ENCODE assay signal across 8 cellular contexts in the genomic region with DNA sequence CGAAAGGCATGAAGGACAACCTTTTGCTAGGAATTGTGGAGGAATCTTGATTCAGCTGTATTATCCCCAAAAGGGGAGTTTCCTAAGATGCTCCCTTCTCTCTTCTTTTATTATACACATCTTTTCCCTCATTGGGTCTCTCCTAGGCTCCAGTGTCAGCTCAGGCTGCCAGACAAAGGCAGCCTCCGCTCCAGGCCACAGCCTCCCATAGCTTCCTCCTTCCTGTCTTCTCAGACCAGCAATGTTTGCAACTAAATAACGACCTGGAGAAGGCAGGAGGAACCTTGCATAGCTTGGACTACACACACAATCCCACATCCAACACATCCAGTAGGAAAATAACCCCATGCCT. TPM values are rescaled to one million over a fixed set of nuclear protein-coding genes. Genes with fewer than 3 reads are reported as not detected.
DNase-seq lines count a peak whose midpoint lies in the region; ATAC-seq, FAIRE-seq and TF ChIP-seq lines count a peak whose summit lies in the region.

No MANE protein-coding gene starts in this region.

- peak overlapping the region; percentile 90 to 98 (median 96) for H3K27ac Mint-ChIP-seq in IgD-negative memory B cell

- no peaks in the 10 kb centered on the region for H3K79me2 ChIP-seq in K562 (ENCODE audit: control insufficient read depth, insufficient read depth, low read length)

- no peak for TF ChIP-seq POLR2A in K562 (conservative IDR thresholded peaks at IDR 0.05)

- peak overlapping the region; percentile 44 for H3K4me3 ChIP-seq in K562
- peak overlapping the region; percentile 70 for H3K4me3 ChIP-seq in mononuclear cell (ENCODE audit: low read length)

- TSS peak; percentile 98 for BruUV-seq in K562 (replicated peaks; lab: Mats Ljungman, UMichigan)

- H3K36me3 ChIP-seq in K562 (ENCODE audit: control insufficient read depth, insufficient read depth, low read length) = no peaks in the 10 kb centered on the region

- intact Hi-C loops in K562 (cut with micrococcal nuclease) = loop anchor here (2.0 to 5.0 kb wide), 2 partner anchors 23 to 99 kb away; no protein-coding TSS in a partner anchor

- POLR2A ChIA-PET in K562 (lab: Yijun Ruan, JAX) = interaction anchor here (0.6 to 1.8 kb wide), 11 partner anchors 9 to 75 kb away, joined by 3 to 13 read pairs (median 4); partner anchors contain the start of gene KAZALD1

- H3K4me2 ChIP-seq in K562 (ENCODE audit: insufficient read depth, low read length) = peak overlapping the region; percentile 87

- WGBS in K562 (ENCODE audit: insufficient coverage, low coverage, missing lambda C conversion rate) = 20% methylated on average over 3 of the region's 3 CpGs

- H3K27ac ChIP-seq in K562 (ENCODE audit: extremely low read depth, low read depth, low read length) = peak overlapping the region; percentile 80

- no peaks in the 10 kb centered on the region for H3K9me3 Mint-ChIP-seq in IgD-negative memory B cell

- in situ Hi-C loops in K562 (cut with MboI) = no loop called here

- no peaks in the 10 kb centered on the region for H3K9me3 ChIP-seq in K562 (replicated peaks; ENCODE audit: control insufficient read depth, insufficient read depth, low read depth, low read length)
- no peaks in the 10 kb centered on the region for H3K9me3 ChIP-seq in mononuclear cell (ENCODE audit: low read depth, low read length)

- peak; percentile 51 for FAIRE-seq in K562 (lab: Jason Lieb, UNC)

- peak overlapping the region; percentile 97 to 100 (median 98) for H3K4me3 Mint-ChIP-seq in IgD-negative memory B cell

- peaks cover 10% of the 10 kb centered on the region for H3K27me3 Mint-ChIP-seq in IgD-negative memory B cell

- no peaks in the 10 kb centered on the region for H3K36me3 Mint-ChIP-seq in IgD-negative memory B cell

- H3K4me1 ChIP-seq in K562 (replicated peaks in 1 of 2; ENCODE audit: control insufficient read depth in 2 of 2, insufficient read depth in 2 of 2, low read length in 2 of 2) (peaks cover 13 to 26% of the 10 kb centered on the region in 2 experiments), mononuclear cell (ENCODE audit: insufficient read depth, low read length) (peaks cover 24% of the 10 kb centered on the region)

- peaks cover 11 to 17% (median 16%) of the 10 kb centered on the region in 3 donors for H3K4me1 Mint-ChIP-seq in IgD-negative memory B cell

- CTCF ChIA-PET in K562 (lab: Yijun Ruan, JAX; ENCODE audit: low intra/inter-chr PET ratio) = interaction anchor here (3.3 to 3.7 kb wide), 2 partner anchors 17 to 23 kb away, joined by 12 to 37 read pairs; no protein-coding TSS in a partner anchor

- no peaks in the 10 kb centered on the region for H3K9me1 ChIP-seq in K562 (ENCODE audit: control insufficient read depth, insufficient read depth, low read length)

- no peaks in the 10 kb centered on the region for H4K20me1 ChIP-seq in K562 (replicated peaks; ENCODE audit: control insufficient read depth, insufficient read depth, low read length)

- ATAC-seq in K562 = peak; percentile 8; the same call in 1 of the 3 replicates
- ATAC-seq in GM21360 (IDR thresholded peaks at IDR 0.05; ENCODE audit: unreplicated experiment) = no peak

- no peak for TF ChIP-seq CTCF in K562 (IDR thresholded peaks at IDR 0.05 in 2 of 3, conservative IDR thresholded peaks at IDR 0.05 in 1 of 3; ENCODE audit: insufficient read depth in 2 of 3, low read depth in 1 of 3, low read length in 3 of 3)

- peak overlapping the region; percentile 94 for H2AFZ ChIP-seq in K562 (ENCODE audit: low read depth, low read length)

- no peak for TF ChIP-seq EP300 in K562 (IDR thresholded peaks at IDR 0.05; ENCODE audit: low read length)

- H3K27me3 ChIP-seq in K562 (ENCODE audit: control insufficient read depth in 2 of 2, insufficient read depth in 2 of 2, low read length in 2 of 2) (no peaks in the 10 kb centered on the region), mononuclear cell (ENCODE audit: insufficient read depth, low read length) (peaks cover 27% of the 10 kb centered on the region)

- peak overlapping the region; percentile 78 to 95 for H3K9ac ChIP-seq in K562 (ENCODE audit: insufficient read depth in 1 of 2, low read depth in 2 of 2, low read length in 2 of 2)

- TF ChIP-seq RAD21 in K562 (CRISPR knock-in tag; conservative IDR thresholded peaks at IDR 0.05 in 1 of 2, IDR thresholded peaks at IDR 0.05 in 1 of 2) = no peak

- DNase-seq in AG20443 (ENCODE audit: low spot score) (peak; percentile 28), K562 (ENCODE audit: extremely low read depth in 1 of 4, low spot score in 3 of 4) (no peak), GM19238 (ENCODE audit: insufficient read length, low spot score) (no peak), foreskin melanocyte (no peak)
- DNase-seq in NK-92 treated with Interleukin-12 subunit alpha and Interleukin-12 subunit beta, amount 100 ng/mL, for 24 hours (lab: John Stamatoyannopoulos, UW) = no peak

RNA-seq across cellular contexts. Expression of gene SFXN3, which starts 12.3 kb away (rescaled TPM):
- polyA plus RNA-seq in IgD-negative memory B cell = 7.4 TPM
- 6.0 and 9.2 TPM in 2 replicates for total RNA-seq in K562 (2011; cell fraction: chromatin; rRNA removed; ENCODE audit: low replicate concordance)
- 3.8 and 5.2 TPM in 2 replicates for total RNA-seq in K562 (2011; cell fraction: nucleolus; rRNA removed)
- 3.7 and 5.1 TPM in 2 replicates for total RNA-seq in K562 (2011; cell fraction: nucleoplasm; rRNA removed)
- total RNA-seq in K562 (2014; rRNA removed) = 1.00 and 2.2 TPM in 2 replicates
- 0.64 and 0.69 TPM in 2 replicates for total RNA-seq in K562 (2014; rRNA removed; fragmentation: Illumina TruSeq; extraction: Trizol)
- 0.58 and 0.68 TPM in 2 replicates for total RNA-seq in K562 (2015; rRNA removed; fragmentation: Illumina TruSeq; extraction: Trizol)
- total RNA-seq in K562 (2021) = 1.4 and 1.8 TPM in 2 replicates
- 4.6 and 8.1 TPM in 2 replicates for polyA plus RNA-seq in K562 (2011; rRNA removed)
- 5.6 and 7.0 TPM in 2 replicates for polyA plus RNA-seq in K562 (2011; cell fraction: cytosol; rRNA removed)
- 15.8 and 21.0 TPM in 2 replicates for polyA plus RNA-seq in K562 (2011; cell fraction: nucleus; rRNA removed)
- polyA plus RNA-seq in K562 (2012) = 1.6 and 3.3 TPM in 2 replicates
- 1.5 and 1.6 TPM in 2 replicates for polyA plus RNA-seq in K562 (2014; fragmentation: Illumina TruSeq; extraction: Trizol)
- polyA plus RNA-seq in K562 (2014; fragmentation: Nextera tagmentation; extraction: Ambion mirVana) = under 1 TPM; 0.24 to 0.31 TPM
- polyA plus RNA-seq in K562 (2014; rRNA removed) = 0.86 and 0.96 TPM in 2 replicates
- polyA minus RNA-seq in K562 (2011; rRNA and poly(A)+ RNA removed) = 5.0 and 5.6 TPM in 2 replicates
- 2.5 and 5.0 TPM in 2 replicates for polyA minus RNA-seq in K562 (2011; cell fraction: cytosol; rRNA and poly(A)+ RNA removed)
- polyA minus RNA-seq in K562 (2011; cell fraction: nucleus; rRNA and poly(A)+ RNA removed) = 3.4 and 5.2 TPM in 2 replicates
- total RNA-seq in mononuclear cell = 28.4 TPM

RNA-seq across cellular contexts. Expression of gene PDZD7, which starts 12.4 kb away (rescaled TPM):
- polyA plus RNA-seq in IgD-negative memory B cell (not detected), K562 (2011; rRNA removed) (0.24 and 0.28 TPM in 2 replicates), K562 (2014; fragmentation: Illumina TruSeq; extraction: Trizol) (0.04 TPM in 1 of 2 replicates, not detected in the other), K562 (2014; fragmentation: Nextera tagmentation; extraction: Ambion mirVana) (not detected), K562 (2014; rRNA removed) (0.04 and 0.07 TPM in 2 replicates)
- total RNA-seq in K562 (2011; cell fraction: chromatin; rRNA removed; ENCODE audit: low replicate concordance) = 0.69 TPM in 1 of 2 replicates, not detected in the other
- total RNA-seq in K562 (2011; cell fraction: nucleolus; rRNA removed) = 0.79 and 0.83 TPM in 2 replicates
- 0.44 and 0.46 TPM in 2 replicates for total RNA-seq in K562 (2011; cell fraction: nucleoplasm; rRNA removed)
- total RNA-seq in K562 (2014; rRNA removed) (0.16 and 0.23 TPM in 2 replicates), K562 (2014; rRNA removed; fragmentation: Illumina TruSeq; extraction: Trizol) (0.04 TPM in 1 of 2 replicates, not detected in the other), K562 (2015; rRNA removed; fragmentation: Illumina TruSeq; extraction: Trizol) (0.04 and 0.07 TPM in 2 replicates), K562 (2021) (0.09 and 0.29 TPM in 2 replicates), mononuclear cell (0.21 TPM)
- 0.15 and 0.57 TPM in 2 replicates for polyA plus RNA-seq in K562 (2011; cell fraction: cytosol; rRNA removed)
- 0.62 and 0.97 TPM in 2 replicates for polyA plus RNA-seq in K562 (2011; cell fraction: nucleus; rRNA removed)
- polyA plus RNA-seq in K562 (2012) = 0.09 and 0.54 TPM in 2 replicates
- 0.14 TPM in 1 of 2 replicates, not detected in the other for polyA minus RNA-seq in K562 (2011; rRNA and poly(A)+ RNA removed)
- 0.38 TPM in 1 of 2 replicates, not detected in the other for polyA minus RNA-seq in K562 (2011; cell fraction: cytosol; rRNA and poly(A)+ RNA removed)
- 0.44 and 0.67 TPM in 2 replicates for polyA minus RNA-seq in K562 (2011; cell fraction: nucleus; rRNA and poly(A)+ RNA removed)

RNA-seq across cellular contexts. Expression of gene KAZALD1, which starts 18.5 kb away (rescaled TPM):
- polyA plus RNA-seq in IgD-negative memory B cell (not detected), K562 (2011; rRNA removed) (4.9 and 5.7 TPM in 2 replicates), K562 (2014; fragmentation: Illumina TruSeq; extraction: Trizol) (2.8 and 5.2 TPM in 2 replicates), K562 (2014; fragmentation: Nextera tagmentation; extraction: Ambion mirVana) (under 1 TPM; 0.15 to 0.31 TPM), K562 (2014; rRNA removed) (8.9 and 10.0 TPM in 2 replicates)
- total RNA-seq in K562 (2011; cell fraction: chromatin; rRNA removed; ENCODE audit: low replicate concordance) = 4.6 and 10.2 TPM in 2 replicates
- 12.9 and 13.0 TPM in 2 replicates for total RNA-seq in K562 (2011; cell fraction: nucleolus; rRNA removed)
- total RNA-seq in K562 (2011; cell fraction: nucleoplasm; rRNA removed) = 7.4 and 7.9 TPM in 2 replicates
- total RNA-seq in K562 (2014; rRNA removed) (7.5 and 9.7 TPM in 2 replicates), K562 (2014; rRNA removed; fragmentation: Illumina TruSeq; extraction: Trizol) (2.4 and 2.7 TPM in 2 replicates), K562 (2015; rRNA removed; fragmentation: Illumina TruSeq; extraction: Trizol) (7.8 and 8.5 TPM in 2 replicates), K562 (2021) (8.6 and 9.1 TPM in 2 replicates), mononuclear cell (0.42 TPM)
- 6.7 and 10.6 TPM in 2 replicates for polyA plus RNA-seq in K562 (2011; cell fraction: cytosol; rRNA removed)
- polyA plus RNA-seq in K562 (2011; cell fraction: nucleus; rRNA removed) = 15.5 and 16.6 TPM in 2 replicates
- polyA plus RNA-seq in K562 (2012) = 8.5 and 11.1 TPM in 2 replicates
- polyA minus RNA-seq in K562 (2011; rRNA and poly(A)+ RNA removed) = 3.4 and 4.8 TPM in 2 replicates
- polyA minus RNA-seq in K562 (2011; cell fraction: cytosol; rRNA and poly(A)+ RNA removed) = 3.4 and 3.6 TPM in 2 replicates
- polyA minus RNA-seq in K562 (2011; cell fraction: nucleus; rRNA and poly(A)+ RNA removed) = 14.4 and 25.2 TPM in 2 replicates

RNA-seq across cellular contexts. Expression of gene LZTS2, which starts 43.7 kb away (rescaled TPM):
- 17.5 TPM for polyA plus RNA-seq in IgD-negative memory B cell
- 28.9 and 51.1 TPM in 2 replicates for total RNA-seq in K562 (2011; cell fraction: chromatin; rRNA removed; ENCODE audit: low replicate concordance)
- 36.8 and 39.7 TPM in 2 replicates for total RNA-seq in K562 (2011; cell fraction: nucleolus; rRNA removed)
- 26.9 and 34.2 TPM in 2 replicates for total RNA-seq in K562 (2011; cell fraction: nucleoplasm; rRNA removed)
- total RNA-seq in K562 (2014; rRNA removed) = 27.2 and 31.7 TPM in 2 replicates
- total RNA-seq in K562 (2014; rRNA removed; fragmentation: Illumina TruSeq; extraction: Trizol) = 5.4 and 6.4 TPM in 2 replicates
- total RNA-seq in K562 (2015; rRNA removed; fragmentation: Illumina TruSeq; extraction: Trizol) = 18.5 and 19.8 TPM in 2 replicates
- total RNA-seq in K562 (2021) = 38.6 and 42.1 TPM in 2 replicates
- 14.7 and 29.0 TPM in 2 replicates for polyA plus RNA-seq in K562 (2011; rRNA removed)
- polyA plus RNA-seq in K562 (2011; cell fraction: cytosol; rRNA removed) = 28.1 and 68.0 TPM in 2 replicates
- polyA plus RNA-seq in K562 (2011; cell fraction: nucleus; rRNA removed) = 65.4 and 125 TPM in 2 replicates
- polyA plus RNA-seq in K562 (2012) = 34.1 and 35.5 TPM in 2 replicates
- 11.8 and 30.3 TPM in 2 replicates for polyA plus RNA-seq in K562 (2014; fragmentation: Illumina TruSeq; extraction: Trizol)
- polyA plus RNA-seq in K562 (2014; fragmentation: Nextera tagmentation; extraction: Ambion mirVana) = under 1 TPM; 0.23 to 0.59 TPM
- 42.5 and 43.7 TPM in 2 replicates for polyA plus RNA-seq in K562 (2014; rRNA removed)
- 8.0 and 8.6 TPM in 2 replicates for polyA minus RNA-seq in K562 (2011; rRNA and poly(A)+ RNA removed)
- polyA minus RNA-seq in K562 (2011; cell fraction: cytosol; rRNA and poly(A)+ RNA removed) = 19.6 and 24.0 TPM in 2 replicates
- polyA minus RNA-seq in K562 (2011; cell fraction: nucleus; rRNA and poly(A)+ RNA removed) = 19.8 and 24.9 TPM in 2 replicates
- total RNA-seq in mononuclear cell = 8.1 TPM

RNA-seq across cellular contexts. Expression of gene TWNK, which starts 56.0 kb away (rescaled TPM):
- polyA plus RNA-seq in IgD-negative memory B cell (13.6 TPM), K562 (2011; rRNA removed) (16.1 and 17.4 TPM in 2 replicates), K562 (2014; fragmentation: Illumina TruSeq; extraction: Trizol) (34.7 and 35.5 TPM in 2 replicates), K562 (2014; fragmentation: Nextera tagmentation; extraction: Ambion mirVana) (10 to 100 TPM; 11.6 to 14.8 TPM), K562 (2014; rRNA removed) (16.6 and 18.9 TPM in 2 replicates)
- total RNA-seq in K562 (2011; cell fraction: chromatin; rRNA removed; ENCODE audit: low replicate concordance) = 20.7 and 34.6 TPM in 2 replicates
- total RNA-seq in K562 (2011; cell fraction: nucleolus; rRNA removed) = 16.7 and 19.2 TPM in 2 replicates
- 17.9 and 20.4 TPM in 2 replicates for total RNA-seq in K562 (2011; cell fraction: nucleoplasm; rRNA removed)
- total RNA-seq in K562 (2014; rRNA removed) (17.9 and 20.6 TPM in 2 replicates), K562 (2014; rRNA removed; fragmentation: Illumina TruSeq; extraction: Trizol) (16.6 and 18.0 TPM in 2 replicates), K562 (2015; rRNA removed; fragmentation: Illumina TruSeq; extraction: Trizol) (13.6 and 14.3 TPM in 2 replicates), K562 (2021) (19.2 and 24.5 TPM in 2 replicates), mononuclear cell (2.0 TPM)
- polyA plus RNA-seq in K562 (2011; cell fraction: cytosol; rRNA removed) = 13.8 and 17.6 TPM in 2 replicates
- polyA plus RNA-seq in K562 (2011; cell fraction: nucleus; rRNA removed) = 13.3 and 19.8 TPM in 2 replicates
- polyA plus RNA-seq in K562 (2012) = 10.5 and 24.8 TPM in 2 replicates
- polyA minus RNA-seq in K562 (2011; rRNA and poly(A)+ RNA removed) = 15.7 and 22.2 TPM in 2 replicates
- 8.4 and 13.6 TPM in 2 replicates for polyA minus RNA-seq in K562 (2011; cell fraction: cytosol; rRNA and poly(A)+ RNA removed)
- 7.5 and 8.2 TPM in 2 replicates for polyA minus RNA-seq in K562 (2011; cell fraction: nucleus; rRNA and poly(A)+ RNA removed)
